Comparison of ENCODE assay signal across 8 cellular contexts in the genomic region with DNA sequence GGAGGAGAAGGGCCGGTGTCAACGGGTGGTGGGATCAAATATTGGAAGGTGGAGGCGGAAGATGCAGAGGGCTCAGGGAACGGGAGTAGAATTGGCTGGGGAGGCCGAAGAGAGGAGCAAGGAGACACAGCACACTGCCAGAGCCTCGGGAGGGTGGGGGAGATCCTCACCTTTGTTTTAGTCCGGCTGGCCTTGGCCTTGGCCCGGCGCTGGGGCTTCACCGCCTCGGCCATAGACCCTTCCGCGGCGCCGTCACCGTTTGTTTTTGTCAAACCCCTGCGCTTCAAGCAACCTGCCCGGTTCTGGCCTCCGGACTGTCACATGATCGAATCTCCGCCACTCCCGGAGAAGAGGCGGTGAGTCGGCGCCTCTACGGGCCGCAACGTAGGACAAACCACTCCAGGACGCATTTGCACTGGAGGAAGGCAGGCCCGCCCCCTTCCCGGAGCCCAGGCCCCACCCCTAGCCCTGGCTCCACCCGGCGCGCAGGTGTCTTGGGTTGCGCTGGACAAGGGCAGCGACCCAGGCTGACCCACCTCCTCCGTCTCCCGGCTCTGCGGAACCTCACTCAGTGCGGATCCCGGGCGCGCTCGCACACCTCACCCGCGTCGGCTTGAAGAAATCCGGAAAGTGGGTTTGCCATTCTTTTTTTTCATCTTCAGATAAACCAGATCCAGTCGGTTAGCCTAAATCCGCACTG. TPM values are rescaled to one million over a fixed set of nuclear protein-coding genes. Genes with fewer than 3 reads are reported as not detected.
DNase-seq lines count a peak whose midpoint lies in the region; ATAC-seq and TF ChIP-seq lines count a peak whose summit lies in the region.

A gene with protein sequence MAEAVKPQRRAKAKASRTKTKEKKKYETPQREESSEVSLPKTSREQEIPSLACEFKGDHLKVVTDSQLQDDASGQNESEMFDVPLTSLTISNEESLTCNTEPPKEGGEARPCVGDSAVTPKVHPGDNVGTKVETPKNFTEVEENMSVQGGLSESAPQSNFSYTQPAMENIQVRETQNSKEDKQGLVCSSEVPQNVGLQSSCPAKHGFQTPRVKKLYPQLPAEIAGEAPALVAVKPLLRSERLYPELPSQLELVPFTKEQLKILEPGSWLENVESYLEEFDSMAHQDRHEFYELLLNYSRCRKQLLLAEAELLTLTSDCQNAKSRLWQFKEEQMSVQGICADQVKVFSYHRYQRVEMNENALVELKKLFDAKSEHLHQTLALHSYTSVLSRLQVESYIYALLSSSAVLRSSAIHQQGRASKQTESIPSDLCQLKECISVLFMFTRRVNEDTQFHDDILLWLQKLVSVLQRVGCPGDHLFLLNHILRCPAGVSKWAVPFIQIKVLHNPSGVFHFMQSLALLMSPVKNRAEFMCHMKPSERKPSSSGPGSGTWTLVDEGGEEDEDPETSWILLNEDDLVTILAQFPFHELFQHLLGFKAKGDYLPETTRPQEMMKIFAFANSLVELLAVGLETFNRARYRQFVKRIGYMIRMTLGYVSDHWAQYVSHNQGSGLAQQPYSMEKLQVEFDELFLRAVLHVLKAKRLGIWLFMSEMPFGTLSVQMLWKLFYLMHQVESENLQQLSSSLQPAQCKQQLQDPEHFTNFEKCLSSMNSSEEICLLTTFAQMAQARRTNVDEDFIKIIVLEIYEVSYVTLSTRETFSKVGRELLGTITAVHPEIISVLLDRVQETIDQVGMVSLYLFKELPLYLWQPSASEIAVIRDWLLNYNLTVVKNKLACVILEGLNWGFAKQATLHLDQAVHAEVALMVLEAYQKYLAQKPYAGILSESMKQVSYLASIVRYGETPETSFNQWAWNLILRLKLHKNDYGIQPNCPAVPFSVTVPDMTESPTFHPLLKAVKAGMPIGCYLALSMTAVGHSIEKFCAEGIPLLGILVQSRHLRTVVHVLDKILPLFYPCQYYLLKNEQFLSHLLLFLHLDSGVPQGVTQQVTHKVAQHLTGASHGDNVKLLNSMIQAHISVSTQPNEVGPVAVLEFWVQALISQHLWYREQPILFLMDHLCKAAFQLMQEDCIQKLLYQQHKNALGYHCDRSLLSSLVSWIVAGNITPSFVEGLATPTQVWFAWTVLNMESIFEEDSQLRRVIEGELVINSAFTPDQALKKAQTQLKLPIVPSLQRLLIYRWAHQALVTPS (N-terminal part only) (minus strand): TSS at position 323 of the 700 bp plus-strand sequence. CDS start 90 bp downstream, at position 233.

- peaks cover 5% of the 10 kb centered on the region for H3K9me3 Mint-ChIP-seq in WTC11
- no peaks in the 10 kb centered on the region for H3K9me3 Mint-ChIP-seq in immature natural killer cell

- peak; percentile 82 for DNase-seq in AG09309 (ENCODE audit: low read depth)
- peak; percentile 89 for DNase-seq in NCI-H226
- DNase-seq in WTC11 (ENCODE audit: low spot score) = peak; percentile 99
- DNase-seq in cardiac fibroblast (ENCODE audit: low read depth in 2 of 2) = peak; percentile 96
- DNase-seq in immature natural killer cell = peak; percentile 90 to 92 (median 91)
- DNase-seq in smooth muscle cell (lab: John Stamatoyannopoulos, UW; ENCODE audit: unreplicated experiment) = peak; percentile 53

- CTCF ChIA-PET in WTC11 (lab: Charles Lee) = interaction anchor here (1.4 kb wide), 1 partner anchor 106 kb away, joined by 3 read pairs; no protein-coding TSS in a partner anchor

- H4K20me1 ChIP-seq in smooth muscle cell (ENCODE audit: low read depth) = no peaks in the 10 kb centered on the region

- H3K27ac Mint-ChIP-seq in WTC11 = peak within 1 kb of the TSS; percentile 92
- H3K27ac Mint-ChIP-seq in immature natural killer cell = peak within 1 kb of the TSS; percentile 88 to 98 (median 96)

- peak within 1 kb of the TSS; percentile 61 for H3K27ac ChIP-seq in smooth muscle cell (ENCODE audit: low read depth)

- 2% methylated on average over 46 of the region's 50 CpGs for WGBS in smooth muscle cell (ENCODE audit: low lambda C conversion rate)

- H3K27me3 Mint-ChIP-seq in WTC11 (ENCODE audit: low read depth) = peaks cover 24% of the 10 kb centered on the region
- H3K27me3 Mint-ChIP-seq in immature natural killer cell (ENCODE audit: low read depth in 3 of 3) = peaks cover 6 to 15% (median 10%) of the 10 kb centered on the region in 3 donors

- no peaks in the 10 kb centered on the region for H3K27me3 ChIP-seq in smooth muscle cell (ENCODE audit: low read depth)

- TF ChIP-seq CTCF in AG09309 (IDR thresholded peaks at IDR 0.05; ENCODE audit: control insufficient read depth, insufficient read depth, low read depth, low read length, missing control alignments) (no peak), WTC11 (IDR thresholded peaks at IDR 0.05) (no peak), cardiac fibroblast (IDR thresholded peaks at IDR 0.05; ENCODE audit: low read depth, low read length) (no peak), smooth muscle cell (IDR thresholded peaks at IDR 0.05; ENCODE audit: borderline replicate concordance, insufficient read depth, poor library complexity, severe bottlenecking) (no peak)

- H3K9ac ChIP-seq in smooth muscle cell (ENCODE audit: low read depth) = peak within 1 kb of the TSS; percentile 82

- H3K4me2 ChIP-seq in smooth muscle cell = peak within 1 kb of the TSS; percentile 98

- no peaks in the 10 kb centered on the region for H3K9me3 ChIP-seq in smooth muscle cell (replicated peaks; ENCODE audit: low read depth)

- no peaks in the 10 kb centered on the region for H3K36me3 ChIP-seq in smooth muscle cell (ENCODE audit: low read depth)

- H2AFZ ChIP-seq in smooth muscle cell (ENCODE audit: low read depth) = peak within 1 kb of the TSS; percentile 92

- POLR2A ChIA-PET in WTC11 (lab: Charles Lee) = no interaction called here

- H3K36me3 Mint-ChIP-seq in WTC11 (peaks cover 4% of the 10 kb centered on the region), immature natural killer cell (peaks cover 3 to 13% (median 6%) of the 10 kb centered on the region in 3 donors)

- no peaks in the 10 kb centered on the region for H3K4me1 ChIP-seq in smooth muscle cell (ENCODE audit: low read depth)

- ATAC-seq in GM19023 (IDR thresholded peaks at IDR 0.05; ENCODE audit: unreplicated experiment) (peak; percentile 97), HG03196 (IDR thresholded peaks at IDR 0.05; ENCODE audit: unreplicated experiment) (peak; percentile 95), WTC11 (peak; percentile 100)

- no peaks in the 10 kb centered on the region for H3F3A ChIP-seq in smooth muscle cell (ENCODE audit: low read depth)

- peaks cover 33% of the 10 kb centered on the region for H3K79me2 ChIP-seq in smooth muscle cell (ENCODE audit: low read depth)

- H3K4me3 Mint-ChIP-seq in WTC11 (peak within 1 kb of the TSS; percentile 93), immature natural killer cell (peak within 1 kb of the TSS; percentile 91 to 100 (median 99))

- H3K4me1 Mint-ChIP-seq in WTC11 = peaks cover 5% of the 10 kb centered on the region; the same call in 1 of the 2 replicates
- H3K4me1 Mint-ChIP-seq in immature natural killer cell = peaks cover 50 to 56% of the 10 kb centered on the region in 2 donors

- H3K4me3 ChIP-seq in AG09309 (ENCODE audit: control insufficient read depth, low read depth, low read length) (peak within 1 kb of the TSS; percentile 91), cardiac fibroblast (replicated peaks in 1 of 2; ENCODE audit: low read depth in 2 of 2, low read length in 2 of 2) (peak within 1 kb of the TSS; percentile 66 to 95), smooth muscle cell (peak within 1 kb of the TSS; percentile 73)

TF ChIP-seq in WTC11, 78 proteins besides CTCF, POLR2A, EP300 and RAD21 (continues in another document):
- TF ChIP-seq FOXK1 (CRISPR knock-in tag; IDR thresholded peaks at IDR 0.05) (peak; percentile 94), ZNF121 (CRISPR knock-in tag; IDR thresholded peaks at IDR 0.05) (peak; percentile 92), NR3C1 (CRISPR knock-in tag; conservative IDR thresholded peaks at IDR 0.05; ENCODE audit: low read depth) (no peak)
- TF ChIP-seq, protein P1, sequence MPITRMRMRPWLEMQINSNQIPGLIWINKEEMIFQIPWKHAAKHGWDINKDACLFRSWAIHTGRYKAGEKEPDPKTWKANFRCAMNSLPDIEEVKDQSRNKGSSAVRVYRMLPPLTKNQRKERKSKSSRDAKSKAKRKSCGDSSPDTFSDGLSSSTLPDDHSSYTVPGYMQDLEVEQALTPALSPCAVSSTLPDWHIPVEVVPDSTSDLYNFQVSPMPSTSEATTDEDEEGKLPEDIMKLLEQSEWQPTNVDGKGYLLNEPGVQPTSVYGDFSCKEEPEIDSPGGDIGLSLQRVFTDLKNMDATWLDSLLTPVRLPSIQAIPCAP (CRISPR knock-in tag; IDR thresholded peaks at IDR 0.05) = no peak
- TF ChIP-seq, protein P2, sequence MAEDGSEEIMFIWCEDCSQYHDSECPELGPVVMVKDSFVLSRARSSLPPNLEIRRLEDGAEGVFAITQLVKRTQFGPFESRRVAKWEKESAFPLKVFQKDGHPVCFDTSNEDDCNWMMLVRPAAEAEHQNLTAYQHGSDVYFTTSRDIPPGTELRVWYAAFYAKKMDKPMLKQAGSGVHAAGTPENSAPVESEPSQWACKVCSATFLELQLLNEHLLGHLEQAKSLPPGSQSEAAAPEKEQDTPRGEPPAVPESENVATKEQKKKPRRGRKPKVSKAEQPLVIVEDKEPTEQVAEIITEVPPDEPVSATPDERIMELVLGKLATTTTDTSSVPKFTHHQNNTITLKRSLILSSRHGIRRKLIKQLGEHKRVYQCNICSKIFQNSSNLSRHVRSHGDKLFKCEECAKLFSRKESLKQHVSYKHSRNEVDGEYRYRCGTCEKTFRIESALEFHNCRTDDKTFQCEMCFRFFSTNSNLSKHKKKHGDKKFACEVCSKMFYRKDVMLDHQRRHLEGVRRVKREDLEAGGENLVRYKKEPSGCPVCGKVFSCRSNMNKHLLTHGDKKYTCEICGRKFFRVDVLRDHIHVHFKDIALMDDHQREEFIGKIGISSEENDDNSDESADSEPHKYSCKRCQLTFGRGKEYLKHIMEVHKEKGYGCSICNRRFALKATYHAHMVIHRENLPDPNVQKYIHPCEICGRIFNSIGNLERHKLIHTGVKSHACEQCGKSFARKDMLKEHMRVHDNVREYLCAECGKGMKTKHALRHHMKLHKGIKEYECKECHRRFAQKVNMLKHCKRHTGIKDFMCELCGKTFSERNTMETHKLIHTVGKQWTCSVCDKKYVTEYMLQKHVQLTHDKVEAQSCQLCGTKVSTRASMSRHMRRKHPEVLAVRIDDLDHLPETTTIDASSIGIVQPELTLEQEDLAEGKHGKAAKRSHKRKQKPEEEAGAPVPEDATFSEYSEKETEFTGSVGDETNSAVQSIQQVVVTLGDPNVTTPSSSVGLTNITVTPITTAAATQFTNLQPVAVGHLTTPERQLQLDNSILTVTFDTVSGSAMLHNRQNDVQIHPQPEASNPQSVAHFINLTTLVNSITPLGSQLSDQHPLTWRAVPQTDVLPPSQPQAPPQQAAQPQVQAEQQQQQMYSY (CRISPR knock-in tag; IDR thresholded peaks at IDR 0.05) = no peak

RNA-seq across cellular contexts. Expression of the gene that starts here (rescaled TPM):
- total RNA-seq in WTC11 (2021) = 19.2 to 22.7 TPM (median 20.7 TPM) in 3 replicates
- 1 to 10 TPM; 2.9 to 6.5 (median 5.3) TPM for polyA plus RNA-seq in immature natural killer cell
- total RNA-seq in smooth muscle cell = 18.5 and 20.8 TPM in 2 replicates
- 2.7 and 4.0 TPM in 2 replicates for polyA plus RNA-seq in smooth muscle cell

Comparison
In these comparisons a context has a peak if more than half of its experiments do, and no peak if none do; other contexts are left out.
1. Peak in every context shown above with its lines: DNase-seq, ATAC-seq, H3K4me3 ChIP-seq and H3K27ac ChIP-seq.